39 cellular contexts compared by ENCODE assay signal in genomic region chrX:112695494-112695893, GRCh38. TPM values are rescaled to one million over a fixed set of nuclear protein-coding genes. Genes with fewer than 3 reads are reported as not detected.
DNase-seq lines count a peak whose midpoint lies in the region; ATAC-seq, FAIRE-seq and TF ChIP-seq lines count a peak whose summit lies in the region.
"Had no signal": no experiment of that assay in that cellular context is flagged by ENCODE, and none has a peak within 500 bp of the region (broad histone marks: within the 10 kb centered on the region; RNA-seq: fewer than 3 reads in every experiment).

No MANE protein-coding gene starts in this region.

- H3K36me3 ChIP-seq in HEK293 (ENCODE audit: control insufficient read depth in 2 of 2, insufficient read depth in 1 of 2, low read length in 2 of 2) (no peaks in the 10 kb centered on the region), astrocyte (ENCODE audit: insufficient read depth, low read length) (no peaks in the 10 kb centered on the region), upper lobe of left lung (no peaks in the 10 kb centered on the region), SJCRH30 (no peaks in the 10 kb centered on the region)
- H3K36me3 ChIP-seq: BE2C; BLaER1; BLaER1 treated with 17β-estradiol and CSF1 and Interleukin-3, amounts not matched to agents 10 nM and 100 nM had no signal

- H3K9ac ChIP-seq in astrocyte (ENCODE audit: low read length), result no peak overlapping the region
- H3K9ac ChIP-seq: BLaER1; BLaER1 treated with 17β-estradiol and CSF1 and Interleukin-3, amounts not matched to agents 10 nM and 100 nM had no signal

- DNase-seq in astrocyte (ENCODE audit: low read depth) (no peak), dedifferentiated amniotic fluid mesenchymal stem cell (ENCODE audit: extremely low spot score) (peak; percentile 8), cerebellar nuclear complex (lab: John Stamatoyannopoulos, UW) (no peak), inferior parietal cortex (ENCODE audit: extremely low spot score) (no peak), upper lobe of left lung (no peak), SJCRH30 (no peak)
- DNase-seq: 8988T; ACHN; AML-193; BE2C; C1 segment of cervical spinal cord; Caco-2; Calu3; CD4-positive, alpha-beta memory T cell; CD4-positive, alpha-beta T cell; CD4-positive, CD25-positive, alpha-beta regulatory T cell; CD8-positive, alpha-beta memory T cell; CD8-positive, alpha-beta T cell; COR-L47; DMS 273 treated with DMSO at 0.1 percent for 48 hours; DMS153; DMS53; DMS79; DMS79 treated with DMSO at 0.1 percent for 48 hours; DND-41; EL had no signal

- no peak for TF ChIP-seq CTCF in HEK293 (tag by site-specific recombination; IDR thresholded peaks at IDR 0.05)
- TF ChIP-seq CTCF in astrocyte (IDR thresholded peaks at IDR 0.05; ENCODE audit: insufficient read depth, low read depth, low read length), result no peak
- TF ChIP-seq CTCF in upper lobe of left lung (IDR thresholded peaks at IDR 0.05), result no peak

- no peak for ATAC-seq in upper lobe of left lung (ENCODE audit: low FRiP score in 2 of 2)
- ATAC-seq: A549; CD8-positive, alpha-beta T cell had no signal

- CTCF ChIA-PET in HEK293 (lab: Yijun Ruan, JAX), result no interaction called here

- TF ChIP-seq EP300 in upper lobe of left lung (IDR thresholded peaks at IDR 0.05), result no peak

- no peak overlapping the region for H3K4me2 ChIP-seq in astrocyte (ENCODE audit: low read length)
- H3K4me2 ChIP-seq: A549; BLaER1; BLaER1 treated with 17β-estradiol and CSF1 and Interleukin-3, amounts not matched to agents 10 nM and 100 nM had no signal

- H3K4me1 Mint-ChIP-seq in astrocyte (ENCODE audit: low read depth, unreplicated experiment), result no peaks in the 10 kb centered on the region
- H3K4me1 Mint-ChIP-seq: B cell; CD14-positive monocyte; CD4-positive, alpha-beta memory T cell; CD4-positive, CD25-positive, alpha-beta regulatory T cell; CD8-positive, alpha-beta memory T cell had no signal

- no peak overlapping the region for H2AFZ ChIP-seq in astrocyte (ENCODE audit: low read depth, low read length)

- H3K9me3 ChIP-seq in HEK293 (ENCODE audit: control insufficient read depth, insufficient read depth, low read depth, low read length), result no peaks in the 10 kb centered on the region; the same call in none of the 2 replicates
- no peaks in the 10 kb centered on the region for H3K9me3 ChIP-seq in astrocyte (ENCODE audit: insufficient read depth, low read depth, low read length)
- peaks cover 0 to 3% (median 0%) of the 10 kb centered on the region in 4 donors for H3K9me3 ChIP-seq in upper lobe of left lung
- no peaks in the 10 kb centered on the region for H3K9me3 ChIP-seq in SJCRH30 (replicated peaks)
- H3K9me3 ChIP-seq: A549, BE2C, Caco-2 had no signal

- peak; percentile 87 for FAIRE-seq in astrocyte (lab: Jason Lieb, UNC)
- FAIRE-seq in colon (lab: Jason Lieb, UNC), result peak; percentile 89
- FAIRE-seq: A204.1 had no signal

- no peak overlapping the region for H3K4me3 Mint-ChIP-seq in astrocyte (ENCODE audit: unreplicated experiment)
- H3K4me3 Mint-ChIP-seq: B cell; CD4-positive, alpha-beta memory T cell; CD4-positive, alpha-beta T cell; CD4-positive, CD25-positive, alpha-beta regulatory T cell; CD8-positive, alpha-beta memory T cell; CD8-positive, alpha-beta T cell had no signal

- no peak overlapping the region for H3K27ac ChIP-seq in HEK293 (ENCODE audit: extremely low read depth, low read depth, low read length)
- no peak overlapping the region for H3K27ac ChIP-seq in astrocyte (ENCODE audit: low read depth, low read length)
- no peak overlapping the region for H3K27ac ChIP-seq in upper lobe of left lung
- H3K27ac ChIP-seq in SJCRH30, result no peak overlapping the region
- H3K27ac ChIP-seq: 22Rv1; A549; BLaER1; BLaER1 treated with 17β-estradiol and CSF1 and Interleukin-3, amounts not matched to agents 10 nM and 100 nM; C4-2B had no signal

- H3K4me3 ChIP-seq in HEK293 (ENCODE audit: low read depth, low read length) (no peak overlapping the region), astrocyte (ENCODE audit: insufficient read depth, low read depth, low read length) (no peak overlapping the region), upper lobe of left lung (no peak overlapping the region), SJCRH30 (no peak overlapping the region)
- H3K4me3 ChIP-seq: A549; BLaER1; BLaER1 treated with 17β-estradiol and CSF1 and Interleukin-3, amounts not matched to agents 10 nM and 100 nM had no signal

- H3K79me2 ChIP-seq in astrocyte (ENCODE audit: insufficient read depth, low read length), result no peaks in the 10 kb centered on the region

- H4K20me1 ChIP-seq in astrocyte (ENCODE audit: insufficient read depth, low read length), result no peaks in the 10 kb centered on the region
- H4K20me1 ChIP-seq: BLaER1; BLaER1 treated with 17β-estradiol and CSF1 and Interleukin-3, amounts not matched to agents 10 nM and 100 nM had no signal

- H3K27me3 Mint-ChIP-seq in astrocyte (ENCODE audit: low read depth, unreplicated experiment), result no peaks in the 10 kb centered on the region
- H3K27me3 Mint-ChIP-seq: CD4-positive, alpha-beta T cell; CD4-positive, CD25-positive, alpha-beta regulatory T cell had no signal

- H3K4me1 ChIP-seq in HEK293 (ENCODE audit: control insufficient read depth, insufficient read depth, low read length), result no peaks in the 10 kb centered on the region
- H3K4me1 ChIP-seq in astrocyte (ENCODE audit: insufficient read depth, low read length), result no peaks in the 10 kb centered on the region
- no peaks in the 10 kb centered on the region for H3K4me1 ChIP-seq in upper lobe of left lung
- no peaks in the 10 kb centered on the region for H3K4me1 ChIP-seq in SJCRH30
- H3K4me1 ChIP-seq: A549; BE2C; BLaER1; BLaER1 treated with 17β-estradiol and CSF1 and Interleukin-3, amounts not matched to agents 10 nM and 100 nM; Caco-2 had no signal

- H3K27me3 ChIP-seq in astrocyte (ENCODE audit: insufficient read depth, low read length) (no peaks in the 10 kb centered on the region), upper lobe of left lung (no peaks in the 10 kb centered on the region), SJCRH30 (no peaks in the 10 kb centered on the region)
- H3K27me3 ChIP-seq: BE2C had no signal

- peaks cover 2% of the 10 kb centered on the region for H3K9me3 Mint-ChIP-seq in astrocyte (ENCODE audit: unreplicated experiment)
- H3K9me3 Mint-ChIP-seq: CD4-positive, alpha-beta T cell had no signal

- H3K36me3 Mint-ChIP-seq in astrocyte (ENCODE audit: low read depth, unreplicated experiment), result no peaks in the 10 kb centered on the region
- H3K36me3 Mint-ChIP-seq: CD14-positive monocyte; CD4-positive, alpha-beta memory T cell; CD4-positive, CD25-positive, alpha-beta regulatory T cell; CD8-positive, alpha-beta memory T cell; CD8-positive, alpha-beta T cell had no signal

- H3K27ac Mint-ChIP-seq in astrocyte (ENCODE audit: unreplicated experiment), result no peak overlapping the region
- H3K27ac Mint-ChIP-seq: B cell; CD14-positive monocyte; CD4-positive, alpha-beta memory T cell; CD4-positive, alpha-beta T cell; CD4-positive, CD25-positive, alpha-beta regulatory T cell; CD8-positive, alpha-beta T cell had no signal

- TF ChIP-seq POLR2A in upper lobe of left lung (IDR thresholded peaks at IDR 0.05), result no peak

- POLR2A ChIA-PET in HEK293 (lab: Yijun Ruan, JAX), result no interaction called here

TF ChIP-seq in HEK293, 187 proteins besides CTCF, POLR2A, EP300 and RAD21:
- TF ChIP-seq, protein P1, sequence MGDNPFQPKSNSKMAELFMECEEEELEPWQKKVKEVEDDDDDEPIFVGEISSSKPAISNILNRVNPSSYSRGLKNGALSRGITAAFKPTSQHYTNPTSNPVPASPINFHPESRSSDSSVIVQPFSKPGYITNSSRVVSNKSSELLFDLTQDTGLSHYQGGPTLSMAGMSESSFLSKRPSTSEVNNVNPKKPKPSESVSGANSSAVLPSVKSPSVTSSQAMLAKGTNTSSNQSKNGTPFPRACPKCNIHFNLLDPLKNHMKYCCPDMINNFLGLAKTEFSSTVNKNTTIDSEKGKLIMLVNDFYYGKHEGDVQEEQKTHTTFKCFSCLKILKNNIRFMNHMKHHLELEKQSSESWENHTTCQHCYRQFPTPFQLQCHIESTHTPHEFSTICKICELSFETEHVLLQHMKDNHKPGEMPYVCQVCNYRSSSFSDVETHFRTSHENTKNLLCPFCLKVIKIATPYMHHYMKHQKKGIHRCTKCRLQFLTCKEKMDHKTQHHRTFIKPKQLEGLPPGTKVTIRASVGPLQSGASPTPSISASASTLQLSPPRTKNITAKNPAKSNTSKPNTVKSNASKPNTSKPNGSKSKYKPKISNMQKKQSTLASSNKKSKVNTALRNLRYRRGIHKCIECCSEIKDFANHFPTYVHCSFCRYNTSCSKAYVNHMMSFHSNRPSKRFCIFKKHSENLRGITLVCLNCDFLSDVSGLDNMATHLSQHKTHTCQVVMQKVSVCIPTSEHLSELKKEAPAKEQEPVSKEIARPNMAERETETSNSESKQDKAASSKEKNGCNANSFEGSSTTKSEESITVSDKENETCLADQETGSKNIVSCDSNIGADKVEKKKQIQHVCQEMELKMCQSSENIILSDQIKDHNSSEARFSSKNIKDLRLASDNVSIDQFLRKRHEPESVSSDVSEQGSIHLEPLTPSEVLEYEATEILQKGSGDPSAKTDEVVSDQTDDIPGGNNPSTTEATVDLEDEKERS (tag by site-specific recombination; IDR thresholded peaks at IDR 0.05), result peak; percentile 79; the same call in 1 of the 2 replicates
- TF ChIP-seq SETDB1 (IDR thresholded peaks at IDR 0.05; ENCODE audit: insufficient read length, low read length) (peak; percentile 69), ZNF140 (tag by site-specific recombination; IDR thresholded peaks at IDR 0.05) (no peak)

RNA-seq across cellular contexts. Expression of gene LHFPL1, which starts 15.8 kb away (rescaled TPM):
- total RNA-seq in astrocyte (0.23 and 0.29 TPM in 2 replicates), upper lobe of left lung (under 1 TPM in 1 of 6 donors, not detected in 5; 0.13 TPM)
- 0.32 and 0.71 TPM in 2 replicates for total RNA-seq in SJCRH30 (2014; rRNA removed; shearing (Covaris generic))
- total RNA-seq: A172; A673; B cell; Caco-2; Calu3; CD8-positive, alpha-beta T cell; Daoy had no signal
